8 cellular contexts compared by ENCODE assay signal in the genomic region with DNA sequence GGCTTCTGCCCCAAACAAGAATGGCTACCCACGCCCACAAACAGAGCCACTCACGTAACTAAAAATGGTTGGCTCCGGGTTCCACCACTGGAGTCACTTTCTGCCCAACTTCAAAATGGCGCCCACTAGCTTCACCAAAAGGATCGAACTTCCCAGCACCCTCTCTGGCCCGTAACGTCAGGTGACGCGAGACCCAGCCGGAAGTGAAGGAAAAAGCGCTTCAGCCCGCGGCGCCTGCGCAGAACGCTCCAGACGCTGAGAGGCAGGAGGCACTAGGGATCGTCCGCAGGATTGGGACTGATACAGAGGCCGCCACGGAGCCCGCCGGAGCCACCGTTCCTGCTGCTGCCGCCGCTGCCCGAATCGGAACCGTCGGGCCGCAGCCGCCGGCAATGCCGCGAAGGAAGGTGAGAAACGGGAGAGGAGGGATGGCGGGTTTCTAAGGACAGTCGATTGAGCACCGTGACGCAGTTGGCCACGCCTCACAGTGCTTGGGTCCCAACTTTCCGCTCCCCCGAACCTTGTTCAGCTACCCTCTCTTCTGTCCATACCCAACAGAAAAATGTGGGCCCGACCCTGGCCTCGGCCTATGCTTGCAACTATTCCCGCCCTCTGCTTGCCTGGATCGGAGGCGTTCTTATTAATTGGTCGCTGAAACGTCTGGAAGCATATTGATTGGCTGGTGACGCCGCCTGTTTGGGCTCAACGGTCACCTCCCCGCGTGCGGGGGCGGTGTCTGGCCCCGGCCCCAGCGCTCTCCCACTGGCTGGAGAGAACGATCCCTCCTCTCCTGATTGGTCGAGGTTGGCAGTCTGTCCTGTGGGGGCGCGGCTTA. TPM values are rescaled to one million over a fixed set of nuclear protein-coding genes. Genes with fewer than 3 reads are reported as not detected.
DNase-seq lines count a peak whose midpoint lies in the region; ATAC-seq and TF ChIP-seq lines count a peak whose summit lies in the region.

A gene (plus strand): TSS at position 239 of the 835 bp plus-strand sequence. CDS start 154 bp downstream, at position 393.

- TF ChIP-seq EP300 in upper lobe of left lung (IDR thresholded peaks at IDR 0.05), result peak in 1 of 4 donors; percentile 18

- whole genome bisulfite sequencing in heart right ventricle, 2 donors, result 0% methylated on average over 63 of the region's 63 CpGs
- 0 to 2% methylated on average over 4 to 63 of the region's 63 CpGs for WGBS in upper lobe of left lung, 2 donors

- no peak for TF ChIP-seq CTCF in GM13977 (IDR thresholded peaks at IDR 0.05; ENCODE audit: extremely low read depth, insufficient read depth, missing control alignments)
- TF ChIP-seq CTCF in heart right ventricle (IDR thresholded peaks at IDR 0.05), result peak in 1 of 9 donors; percentile 41
- peak in 4 of 6 experiments; percentile 14 to 38 (median 30) for TF ChIP-seq CTCF in upper lobe of left lung (IDR thresholded peaks at IDR 0.05)

- peak within 1 kb of the TSS; percentile 88 to 100 (median 98) for H3K27ac ChIP-seq in heart right ventricle
- H3K27ac ChIP-seq in upper lobe of left lung, result peak within 1 kb of the TSS; percentile 99 to 100 (median 100)

- H3K27me3 ChIP-seq in heart right ventricle (no peaks in the 10 kb centered on the region), upper lobe of left lung (no peaks in the 10 kb centered on the region)

- peaks cover 42% of the 10 kb centered on the region for H3K4me1 Mint-ChIP-seq in T-helper 1 cell treated with Interleukin-12 subunit alpha and Interleukin-12 subunit beta and Interleukin-4 antibody, amounts not matched to agents 30 μg/mL and 1 μg/mL, for 36 hours (ENCODE audit: low read depth)

- H3K9me3 Mint-ChIP-seq in T-helper 1 cell treated with Interleukin-12 subunit alpha and Interleukin-12 subunit beta and Interleukin-4 antibody, amounts not matched to agents 30 μg/mL and 1 μg/mL, for 36 hours, result no peaks in the 10 kb centered on the region

- ATAC-seq in HG02884 (IDR thresholded peaks at IDR 0.05; ENCODE audit: unreplicated experiment) (peak; percentile 84), heart right ventricle (peak; percentile 95 to 97 (median 96)), upper lobe of left lung (ENCODE audit: low FRiP score in 2 of 2) (peak; percentile 98 to 99)

- in situ Hi-C loops in GM13977 (cut with MboI; ENCODE audit: low pct_unique_long_range_greater_than_20kb, low sequenced_read_pairs, unreplicated experiment), result loop anchor here (10.0 kb wide), 1 partner anchor 84 kb away; a partner anchor contains a TSS

- H3K36me3 ChIP-seq in heart right ventricle, result peaks cover 0 to 41% (median 19%) of the 10 kb centered on the region in 9 donors
- peaks cover 7 to 25% (median 17%) of the 10 kb centered on the region in 4 donors for H3K36me3 ChIP-seq in upper lobe of left lung

- TF ChIP-seq POLR2A in upper lobe of left lung (IDR thresholded peaks at IDR 0.05), result peak; percentile 70 to 97 (median 92)

- peak; percentile 93 for DNase-seq in GM13977 (ENCODE audit: low spot score)
- DNase-seq in NCI-H1694 (lab: John Stamatoyannopoulos, UW), result peak; percentile 99
- peak; percentile 99 for DNase-seq in amniotic stem cell (lab: John Stamatoyannopoulos, UW)
- DNase-seq in heart right ventricle, result peak; percentile 99
- DNase-seq in posterior cingulate gyrus, result peak; percentile 98 to 100 (median 99)
- peak; percentile 99 for DNase-seq in upper lobe of left lung

- H3K4me1 ChIP-seq in heart right ventricle (peaks cover 6 to 67% (median 57%) of the 10 kb centered on the region in 9 donors), upper lobe of left lung (peaks cover 24 to 47% (median 32%) of the 10 kb centered on the region in 4 donors)

- H3K27ac Mint-ChIP-seq in T-helper 1 cell treated with Interleukin-12 subunit alpha and Interleukin-12 subunit beta and Interleukin-4 antibody, amounts not matched to agents 30 μg/mL and 1 μg/mL, for 36 hours, result peak within 1 kb of the TSS; percentile 99

- H3K9me3 ChIP-seq in heart right ventricle (no peaks in the 10 kb centered on the region), upper lobe of left lung (no peaks in the 10 kb centered on the region)

- peaks cover 23% of the 10 kb centered on the region for H3K36me3 Mint-ChIP-seq in T-helper 1 cell treated with Interleukin-12 subunit alpha and Interleukin-12 subunit beta and Interleukin-4 antibody, amounts not matched to agents 30 μg/mL and 1 μg/mL, for 36 hours (ENCODE audit: low read depth)

- H3K27me3 Mint-ChIP-seq in T-helper 1 cell treated with Interleukin-12 subunit alpha and Interleukin-12 subunit beta and Interleukin-4 antibody, amounts not matched to agents 30 μg/mL and 1 μg/mL, for 36 hours (ENCODE audit: low read depth), result peaks cover 7% of the 10 kb centered on the region

- peak within 1 kb of the TSS; percentile 94 for H3K4me3 Mint-ChIP-seq in T-helper 1 cell treated with Interleukin-12 subunit alpha and Interleukin-12 subunit beta and Interleukin-4 antibody, amounts not matched to agents 30 μg/mL and 1 μg/mL, for 36 hours

- peak within 1 kb of the TSS; percentile 77 to 100 (median 94) for H3K4me3 ChIP-seq in heart right ventricle
- peak within 1 kb of the TSS; percentile 82 to 97 (median 92) for H3K4me3 ChIP-seq in upper lobe of left lung

- intact Hi-C loops in heart right ventricle (cut with DNase I) (loop anchor here in 7 of 10 donors (2.0 to 10.0 kb wide), 8 partner anchors 56 to 224 kb away; a partner anchor contains a TSS), posterior cingulate gyrus (cut with DNase I) (loop anchor here (2.0 to 10.0 kb wide), 2 partner anchors 80 to 224 kb away; no protein-coding TSS in a partner anchor)

RNA-seq across cellular contexts. Expression of the gene that starts here (rescaled TPM):
- total RNA-seq in heart right ventricle (10 to 100 TPM; 48.9 to 81.3 (median 66.3) TPM), upper lobe of left lung (10 to 100 TPM; 30.1 to 57.4 (median 49.8) TPM)
- 10 to 100 TPM in 1 of 2 donors, 1 to 10 TPM in 1; 5.9 to 16.7 TPM for polyA plus RNA-seq in heart right ventricle

Comparison
In these comparisons a context has a peak if more than half of its experiments do, and no peak if none do; other contexts are left out.
1. Peak in every context shown above with its lines: DNase-seq, ATAC-seq, H3K4me3 ChIP-seq and H3K27ac ChIP-seq.